In the genomic region with DNA sequence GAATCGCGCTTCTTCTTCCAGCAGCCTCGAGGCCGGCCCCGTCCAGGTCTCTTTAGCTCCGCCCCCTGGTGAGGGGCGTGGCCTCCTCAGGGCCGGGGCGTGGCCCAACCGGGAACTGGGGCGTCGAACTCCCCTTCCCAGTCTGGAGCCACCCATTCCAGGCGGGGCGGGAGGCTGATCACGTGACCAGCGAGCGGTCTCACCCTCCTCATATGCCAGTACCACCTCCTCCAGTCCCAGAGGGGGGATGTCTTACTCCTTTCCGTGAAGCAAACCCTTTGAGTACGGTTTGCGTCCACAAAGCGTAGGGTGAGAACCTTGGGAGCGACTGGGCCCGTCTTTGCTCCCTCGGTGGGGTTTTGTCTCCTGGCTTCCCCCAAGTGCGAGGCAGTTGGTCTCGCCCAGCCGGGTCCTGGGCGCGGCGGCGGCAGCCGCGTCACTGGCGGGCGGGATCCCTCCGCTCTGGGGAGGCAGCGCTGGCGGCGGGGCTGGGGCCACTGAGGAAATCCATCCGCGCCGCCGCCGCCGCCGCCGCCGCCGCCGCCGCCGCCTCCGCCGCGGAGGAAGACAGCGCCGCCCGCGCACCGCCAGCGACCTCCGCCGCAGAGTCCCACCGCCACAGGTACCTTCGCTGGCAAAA, we compare ENCODE assay signal across 1 cellular context.
TF ChIP-seq lines count a peak whose summit lies in the region.

Gene GNB2 (plus strand): TSS at position 439 of the 640 bp plus-strand sequence. CDS start 2,526 bp downstream, outside the sequence.

TF ChIP-seq in WTC11, 78 proteins besides CTCF, POLR2A, EP300 and RAD21 (continued from another document):
- TF ChIP-seq, protein P1, sequence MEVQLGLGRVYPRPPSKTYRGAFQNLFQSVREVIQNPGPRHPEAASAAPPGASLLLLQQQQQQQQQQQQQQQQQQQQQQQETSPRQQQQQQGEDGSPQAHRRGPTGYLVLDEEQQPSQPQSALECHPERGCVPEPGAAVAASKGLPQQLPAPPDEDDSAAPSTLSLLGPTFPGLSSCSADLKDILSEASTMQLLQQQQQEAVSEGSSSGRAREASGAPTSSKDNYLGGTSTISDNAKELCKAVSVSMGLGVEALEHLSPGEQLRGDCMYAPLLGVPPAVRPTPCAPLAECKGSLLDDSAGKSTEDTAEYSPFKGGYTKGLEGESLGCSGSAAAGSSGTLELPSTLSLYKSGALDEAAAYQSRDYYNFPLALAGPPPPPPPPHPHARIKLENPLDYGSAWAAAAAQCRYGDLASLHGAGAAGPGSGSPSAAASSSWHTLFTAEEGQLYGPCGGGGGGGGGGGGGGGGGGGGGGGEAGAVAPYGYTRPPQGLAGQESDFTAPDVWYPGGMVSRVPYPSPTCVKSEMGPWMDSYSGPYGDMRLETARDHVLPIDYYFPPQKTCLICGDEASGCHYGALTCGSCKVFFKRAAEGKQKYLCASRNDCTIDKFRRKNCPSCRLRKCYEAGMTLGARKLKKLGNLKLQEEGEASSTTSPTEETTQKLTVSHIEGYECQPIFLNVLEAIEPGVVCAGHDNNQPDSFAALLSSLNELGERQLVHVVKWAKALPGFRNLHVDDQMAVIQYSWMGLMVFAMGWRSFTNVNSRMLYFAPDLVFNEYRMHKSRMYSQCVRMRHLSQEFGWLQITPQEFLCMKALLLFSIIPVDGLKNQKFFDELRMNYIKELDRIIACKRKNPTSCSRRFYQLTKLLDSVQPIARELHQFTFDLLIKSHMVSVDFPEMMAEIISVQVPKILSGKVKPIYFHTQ (CRISPR knock-in tag; IDR thresholded peaks at IDR 0.05): no peak
- peak; percentile 68; the same call in 1 of the 2 replicates for TF ChIP-seq ARID4B (CRISPR knock-in tag; IDR thresholded peaks at IDR 0.05; ENCODE audit: borderline replicate concordance)
- TF ChIP-seq, protein P2, sequence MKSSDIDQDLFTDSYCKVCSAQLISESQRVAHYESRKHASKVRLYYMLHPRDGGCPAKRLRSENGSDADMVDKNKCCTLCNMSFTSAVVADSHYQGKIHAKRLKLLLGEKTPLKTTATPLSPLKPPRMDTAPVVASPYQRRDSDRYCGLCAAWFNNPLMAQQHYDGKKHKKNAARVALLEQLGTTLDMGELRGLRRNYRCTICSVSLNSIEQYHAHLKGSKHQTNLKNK (CRISPR knock-in tag; IDR thresholded peaks at IDR 0.05): no peak
- TF ChIP-seq ETV6 (CRISPR knock-in tag; IDR thresholded peaks at IDR 0.05): peak; percentile 93
- TF ChIP-seq CDX4 (CRISPR knock-in tag; IDR thresholded peaks at IDR 0.05; ENCODE audit: borderline replicate concordance): no peak
- TF ChIP-seq ZNF232 (CRISPR knock-in tag; IDR thresholded peaks at IDR 0.05): 0 out of 2 replicates have a peak, but pooled peaks have one; percentile 38
- TF ChIP-seq, protein P3, sequence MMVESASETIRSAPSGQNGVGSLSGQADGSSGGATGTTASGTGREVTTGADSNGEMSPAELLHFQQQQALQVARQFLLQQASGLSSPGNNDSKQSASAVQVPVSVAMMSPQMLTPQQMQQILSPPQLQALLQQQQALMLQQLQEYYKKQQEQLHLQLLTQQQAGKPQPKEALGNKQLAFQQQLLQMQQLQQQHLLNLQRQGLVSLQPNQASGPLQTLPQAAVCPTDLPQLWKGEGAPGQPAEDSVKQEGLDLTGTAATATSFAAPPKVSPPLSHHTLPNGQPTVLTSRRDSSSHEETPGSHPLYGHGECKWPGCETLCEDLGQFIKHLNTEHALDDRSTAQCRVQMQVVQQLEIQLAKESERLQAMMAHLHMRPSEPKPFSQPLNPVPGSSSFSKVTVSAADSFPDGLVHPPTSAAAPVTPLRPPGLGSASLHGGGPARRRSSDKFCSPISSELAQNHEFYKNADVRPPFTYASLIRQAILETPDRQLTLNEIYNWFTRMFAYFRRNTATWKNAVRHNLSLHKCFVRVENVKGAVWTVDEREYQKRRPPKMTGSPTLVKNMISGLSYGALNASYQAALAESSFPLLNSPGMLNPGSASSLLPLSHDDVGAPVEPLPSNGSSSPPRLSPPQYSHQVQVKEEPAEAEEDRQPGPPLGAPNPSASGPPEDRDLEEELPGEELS (CRISPR knock-in tag; IDR thresholded peaks at IDR 0.05): peak; percentile 75; the same call in 1 of the 2 replicates
- TF ChIP-seq KAT7 (CRISPR knock-in tag; IDR thresholded peaks at IDR 0.05; ENCODE audit: borderline replicate concordance): 0 out of 2 replicates have a peak, but pooled peaks have one; percentile 71
- TF ChIP-seq ERG (CRISPR knock-in tag; IDR thresholded peaks at IDR 0.05): no peak
